Comparison of ENCODE assay signal across 8 cellular contexts in the genomic region with DNA sequence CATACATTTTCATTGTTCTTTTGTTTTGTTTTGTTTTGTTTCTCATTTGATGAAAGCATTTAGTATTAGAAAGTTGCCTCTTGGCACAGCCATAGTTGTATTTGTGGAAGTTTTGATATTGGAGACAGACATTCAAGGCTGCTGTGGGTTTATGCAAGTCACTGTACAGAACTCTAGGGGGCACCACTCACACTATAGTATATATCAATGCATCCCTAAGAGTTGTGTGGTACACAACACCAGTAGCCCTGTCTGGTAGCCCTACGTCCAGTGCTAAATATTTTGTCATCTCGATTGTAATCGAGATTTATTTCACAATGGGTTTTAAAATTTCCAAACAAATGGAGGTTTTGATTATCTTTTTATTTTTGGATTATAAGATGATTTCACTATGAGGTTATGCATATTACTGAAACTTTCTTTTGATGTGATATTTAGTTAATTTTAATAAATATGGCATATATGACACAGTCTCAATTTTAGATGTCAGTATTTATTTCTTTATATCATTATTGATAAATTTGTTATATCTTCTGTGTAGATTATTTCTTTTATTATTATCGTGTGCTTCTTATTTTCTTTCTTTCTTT.
A peak's percentile ranks its signal among the peaks of the same experiment; 100 is the strongest.
DNase-seq lines count a peak whose midpoint lies in the region; ATAC-seq, FAIRE-seq and TF ChIP-seq lines count a peak whose summit lies in the region.

No MANE protein-coding gene starts in this region.

- no peaks in the 10 kb centered on the region for H3K27me3 Mint-ChIP-seq in activated T-helper 17 cell treated with anti-CD3 and anti-CD28 coated beads, Interleukin-2, amount 50 U/mL, for 72 hours

- H3K4me1 Mint-ChIP-seq in activated T-helper 17 cell treated with anti-CD3 and anti-CD28 coated beads, Interleukin-2, amount 50 U/mL, for 72 hours = no peaks in the 10 kb centered on the region

- no peak overlapping the region for H3K27ac Mint-ChIP-seq in activated T-helper 17 cell treated with anti-CD3 and anti-CD28 coated beads, Interleukin-2, amount 50 U/mL, for 72 hours

- no peaks in the 10 kb centered on the region for H3K36me3 Mint-ChIP-seq in activated T-helper 17 cell treated with anti-CD3 and anti-CD28 coated beads, Interleukin-2, amount 50 U/mL, for 72 hours (ENCODE audit: low read depth)

- peak; percentile 66 for FAIRE-seq in D721Med (lab: Jason Lieb, UNC)

- ATAC-seq in GM18861 (IDR thresholded peaks at IDR 0.05; ENCODE audit: unreplicated experiment) (peak; percentile 87), HG03064 (IDR thresholded peaks at IDR 0.05; ENCODE audit: low read depth, unreplicated experiment) (peak; percentile 83)
- ATAC-seq in activated T-helper 17 cell treated with anti-CD3 and anti-CD28 coated beads, Interleukin-2, amount 50 U/mL, for 72 hours (replicated peaks) = peak; percentile 78

- H3K27ac ChIP-seq in coronary artery = no peak overlapping the region

- no peak overlapping the region for H3K4me3 Mint-ChIP-seq in activated T-helper 17 cell treated with anti-CD3 and anti-CD28 coated beads, Interleukin-2, amount 50 U/mL, for 72 hours

- DNase-seq in D721Med (ENCODE audit: insufficient read length, low spot score) (no peak), NCI-H2107 treated with DMSO at 0.1 percent for 48 hours (lab: John Stamatoyannopoulos, UW; ENCODE audit: unreplicated experiment) (peak; percentile 86), inferior parietal cortex (ENCODE audit: extremely low spot score) (peak; percentile 27), islet precursor cell (no peak), coronary artery (ENCODE audit: low spot score) (no peak)

- H3K4me3 ChIP-seq in coronary artery = no peak overlapping the region

- no peaks in the 10 kb centered on the region for H3K9me3 Mint-ChIP-seq in activated T-helper 17 cell treated with anti-CD3 and anti-CD28 coated beads, Interleukin-2, amount 50 U/mL, for 72 hours

- TF ChIP-seq CTCF in D721Med (IDR thresholded peaks at IDR 0.05; ENCODE audit: insufficient read depth, missing control alignments) = peak; percentile 66
- no peak for TF ChIP-seq CTCF in coronary artery (IDR thresholded peaks at IDR 0.05)

Comparison
In these comparisons a context has a peak if more than half of its experiments do, and no peak if none do; other contexts are left out.
1. DNase-seq: peak in NCI-H2107 treated with DMSO at 0.1 percent for 48 hours (single experiment) and inferior parietal cortex (single experiment); none in D721Med (single experiment), islet precursor cell (single experiment) and coronary artery (single experiment).
2. Peak in every context shown above with its lines, with median percentiles within 50 percentile points of each other: ATAC-seq.